ENCODE assay signal across 1 cellular context in genomic region chr1:1046767-1047166, GRCh38.
TF ChIP-seq lines count a peak whose summit lies in the region.

No MANE protein-coding gene starts in this region.

TF ChIP-seq in WTC11, 78 proteins besides CTCF, POLR2A, EP300 and RAD21 (continued from another document):
- TF ChIP-seq ZBTB43 (CRISPR knock-in tag; IDR thresholded peaks at IDR 0.05) (no peak), EMX1 (CRISPR knock-in tag; IDR thresholded peaks at IDR 0.05) (no peak), RORB (CRISPR knock-in tag; IDR thresholded peaks at IDR 0.05) (no peak), ETV6 (CRISPR knock-in tag; IDR thresholded peaks at IDR 0.05) (no peak), NR2C2 (CRISPR knock-in tag; IDR thresholded peaks at IDR 0.05) (no peak), GTF2I (CRISPR knock-in tag; conservative IDR thresholded peaks at IDR 0.05) (no peak), STAT6 (CRISPR knock-in tag; conservative IDR thresholded peaks at IDR 0.05; ENCODE audit: low read depth) (no peak), ZNF671 (CRISPR knock-in tag; IDR thresholded peaks at IDR 0.05) (no peak), FOXK1 (CRISPR knock-in tag; IDR thresholded peaks at IDR 0.05) (no peak), TCF7 (CRISPR knock-in tag; IDR thresholded peaks at IDR 0.05; ENCODE audit: low read depth) (no peak), NFE2L1 (CRISPR knock-in tag; IDR thresholded peaks at IDR 0.05) (no peak), PRDM15 (CRISPR knock-in tag; IDR thresholded peaks at IDR 0.05) (no peak), ZNF416 (CRISPR knock-in tag; IDR thresholded peaks at IDR 0.05) (no peak), SP1 (CRISPR knock-in tag; conservative IDR thresholded peaks at IDR 0.05) (no peak)
- TF ChIP-seq, protein P1, sequence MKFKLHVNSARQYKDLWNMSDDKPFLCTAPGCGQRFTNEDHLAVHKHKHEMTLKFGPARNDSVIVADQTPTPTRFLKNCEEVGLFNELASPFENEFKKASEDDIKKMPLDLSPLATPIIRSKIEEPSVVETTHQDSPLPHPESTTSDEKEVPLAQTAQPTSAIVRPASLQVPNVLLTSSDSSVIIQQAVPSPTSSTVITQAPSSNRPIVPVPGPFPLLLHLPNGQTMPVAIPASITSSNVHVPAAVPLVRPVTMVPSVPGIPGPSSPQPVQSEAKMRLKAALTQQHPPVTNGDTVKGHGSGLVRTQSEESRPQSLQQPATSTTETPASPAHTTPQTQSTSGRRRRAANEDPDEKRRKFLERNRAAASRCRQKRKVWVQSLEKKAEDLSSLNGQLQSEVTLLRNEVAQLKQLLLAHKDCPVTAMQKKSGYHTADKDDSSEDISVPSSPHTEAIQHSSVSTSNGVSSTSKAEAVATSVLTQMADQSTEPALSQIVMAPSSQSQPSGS (CRISPR knock-in tag; IDR thresholded peaks at IDR 0.05; ENCODE audit: borderline replicate concordance, low read depth), result no peak
